ENCODE assay signal across 29 cellular contexts in the genomic region with DNA sequence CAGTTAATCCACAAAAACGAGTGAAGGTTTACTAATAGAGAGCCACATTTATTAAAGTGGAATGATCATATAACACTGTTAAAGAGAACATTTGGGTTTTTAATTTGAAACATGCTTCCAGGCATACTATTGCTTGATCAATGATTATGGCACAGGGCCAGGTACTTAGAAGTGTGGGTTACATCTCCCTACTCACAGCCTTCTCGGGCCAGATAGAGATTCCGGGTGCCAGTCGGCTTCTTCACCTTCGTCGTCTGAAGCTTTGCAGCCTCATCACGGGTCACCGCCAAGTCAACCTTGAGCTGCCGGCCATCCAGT.
"Had no signal": no experiment of that assay in that cellular context is flagged by ENCODE, and none has a peak within 500 bp of the region (broad histone marks: within the 10 kb centered on the region; RNA-seq: fewer than 3 reads in every experiment).

No MANE protein-coding gene starts in this region.

- H3K36me3 ChIP-seq: neural progenitor cell had no signal

- H3K4me3 Mint-ChIP-seq: activated CD8-positive, alpha-beta T cell treated with anti-CD3 and anti-CD28 coated beads, Interleukin-2, amount 10 ng/mL, durations not matched to agents 7 days and 5 days; activated T-helper 17 cell treated with anti-CD3 and anti-CD28 coated beads, Interleukin-2, amount 50 U/mL, for 72 hours; central memory CD8-positive, alpha-beta T cell; effector memory CD8-positive, alpha-beta T cell; naive thymus-derived CD4-positive, alpha-beta T cell; neural progenitor cell; T-helper 2 cell treated with Interferon-gamma antibody and Interleukin-4, amounts not matched to agents 5 μg/mL and 100 μg/mL, for 36 hours had no signal

- H3K27ac ChIP-seq: brain microvascular endothelial cell, colonic mucosa, esophagus muscularis mucosa, gastroesophageal sphincter, lower lobe of right lung, neural progenitor cell, tibial nerve, WERI-Rb-1 had no signal

- H3K4me1 ChIP-seq: ascending aorta, colonic mucosa, gastroesophageal sphincter, neural progenitor cell had no signal

- H3K27me3 Mint-ChIP-seq: activated T-helper 17 cell treated with anti-CD3 and anti-CD28 coated beads, Interleukin-2, amount 50 U/mL, for 72 hours; central memory CD8-positive, alpha-beta T cell; effector memory CD8-positive, alpha-beta T cell; naive thymus-derived CD4-positive, alpha-beta T cell had no signal

- H3K9me3 ChIP-seq: adrenal gland, ascending aorta, colonic mucosa, esophagus muscularis mucosa, gastroesophageal sphincter, lower lobe of right lung, tibial nerve had no signal

- H3K27me3 ChIP-seq: adrenal gland, ascending aorta, brain microvascular endothelial cell, colonic mucosa, dorsolateral prefrontal cortex, esophagus muscularis mucosa, gastroesophageal sphincter, neural progenitor cell, tibial nerve had no signal

- H3K4me2 ChIP-seq: neural progenitor cell had no signal

- H3K27ac Mint-ChIP-seq: activated CD8-positive, alpha-beta T cell treated with anti-CD3 and anti-CD28 coated beads, Interleukin-2, amount 10 ng/mL, durations not matched to agents 7 days and 5 days; activated naive CD4-positive, alpha-beta T cell treated with anti-CD3 and anti-CD28 coated beads, Interleukin-2, amount 50 U/mL, for 72 hours; activated T-helper 17 cell treated with anti-CD3 and anti-CD28 coated beads, Interleukin-2, amount 50 U/mL, for 72 hours; effector memory CD8-positive, alpha-beta T cell; neural progenitor cell; T-helper 2 cell treated with Interferon-gamma antibody and Interleukin-4, amounts not matched to agents 5 μg/mL and 100 μg/mL, for 36 hours had no signal

- H2AFZ ChIP-seq: neural progenitor cell had no signal

- FAIRE-seq: TTC549 had no signal

- H3K4me1 Mint-ChIP-seq: activated T-helper 17 cell treated with anti-CD3 and anti-CD28 coated beads, Interleukin-2, amount 50 U/mL, for 72 hours; neural progenitor cell had no signal

- H3K9me3 Mint-ChIP-seq: activated naive CD4-positive, alpha-beta T cell treated with anti-CD3 and anti-CD28 coated beads, Interleukin-2, amount 50 U/mL, for 72 hours; activated T-helper 17 cell treated with anti-CD3 and anti-CD28 coated beads, Interleukin-2, amount 50 U/mL, for 72 hours; central memory CD8-positive, alpha-beta T cell; effector memory CD8-positive, alpha-beta T cell; naive thymus-derived CD4-positive, alpha-beta T cell; neural progenitor cell; T-helper 2 cell treated with Interferon-gamma antibody and Interleukin-4, amounts not matched to agents 5 μg/mL and 100 μg/mL, for 36 hours had no signal

- H3K4me3 ChIP-seq: adrenal gland, ascending aorta, colonic mucosa, dorsolateral prefrontal cortex, esophagus muscularis mucosa, gastroesophageal sphincter, lower lobe of right lung, neural progenitor cell, tibial nerve had no signal

- H3K9ac ChIP-seq: neural progenitor cell had no signal

- DNase-seq: activated CD4-positive, alpha-beta T cell treated with anti-CD3 and anti-CD28 coated beads, Interleukin-2, amount 50 U/mL, for 1 hour; activated CD4-positive, CD25-positive, alpha-beta regulatory T cell treated with anti-CD3 and anti-CD28 coated beads, Interleukin-2, amount 50 U/mL, for 72 hours; activated CD8-positive, alpha-beta T cell treated with anti-CD3 and anti-CD28 coated beads, Interleukin-2, amount 10 ng/mL, durations not matched to agents 7 days and 5 days; activated T-cell treated with anti-CD3 and anti-CD28 coated beads, Interleukin-2, amount 50 U/mL, for 1 hour; adrenal gland; brain microvascular endothelial cell; colonic mucosa; dorsolateral prefrontal cortex; effector memory CD8-positive, alpha-beta T cell; head of caudate nucleus; islet precursor cell; left colon; lower lobe of right lung; naive thymus-derived CD4-positive, alpha-beta T cell; retina; stimulated activated CD4-positive, alpha-beta T cell treated with anti-CD3 and anti-CD28 coated beads, Interleukin-4, amount 100 ng/mL, for 4 hours; stimulated activated naive CD8-positive, alpha-beta T cell treated with anti-CD3 and anti-CD28 coated beads, Interleukin-15, Interleukin-2, amounts not matched to agents 100 U/mL and 50 U/mL, for 24 hours; substantia nigra; WERI-Rb-1 had no signal

- ATAC-seq: activated CD8-positive, alpha-beta T cell treated with anti-CD3 and anti-CD28 coated beads, Interleukin-2, amount 10 ng/mL, durations not matched to agents 7 days and 5 days; activated naive CD4-positive, alpha-beta T cell treated with anti-CD3 and anti-CD28 coated beads, Interleukin-2, amount 50 U/mL, for 72 hours; activated T-helper 17 cell treated with anti-CD3 and anti-CD28 coated beads, Interleukin-2, amount 50 U/mL, for 72 hours; effector memory CD8-positive, alpha-beta T cell; gastroesophageal sphincter; left colon; lower lobe of right lung; naive thymus-derived CD4-positive, alpha-beta T cell; stimulated activated naive CD8-positive, alpha-beta T cell treated with anti-CD3 and anti-CD28 coated beads, Interleukin-15, Interleukin-2, amounts not matched to agents 100 U/mL and 50 U/mL, for 24 hours had no signal
